ENCODE assay signal across 8 cellular contexts in genomic region chr19:17234911-17235617, GRCh38. TPM values are rescaled to one million over a fixed set of nuclear protein-coding genes. Genes with fewer than 3 reads are reported as not detected.
DNase-seq lines count a peak whose midpoint lies in the region; ATAC-seq and TF ChIP-seq lines count a peak whose summit lies in the region.

No MANE protein-coding gene starts in this region.

- peak overlapping the region; percentile 37 for H3K9ac ChIP-seq in fibroblast of lung (ENCODE audit: insufficient read depth, low read length)

- H4K20me1 ChIP-seq in fibroblast of lung (ENCODE audit: control insufficient read depth, extremely low read depth, insufficient read depth, low read length), result no peaks in the 10 kb centered on the region

- peak; percentile 50 for ATAC-seq in HG02852 (IDR thresholded peaks at IDR 0.05; ENCODE audit: unreplicated experiment)
- peak; percentile 65 for ATAC-seq in aorta (ENCODE audit: low FRiP score)

- H3K4me3 ChIP-seq in GM12865 (ENCODE audit: low read depth, low read length) (peak overlapping the region; percentile 86), fibroblast of lung (replicated peaks in 1 of 4; ENCODE audit: control extremely low read depth in 1 of 4, insufficient read depth in 1 of 4, low read depth in 3 of 4, low read length in 4 of 4) (peak overlapping the region; percentile 60 to 66 (median 62)), neutrophil (ENCODE audit: low read depth in 1 of 2, low read length in 1 of 2) (peak overlapping the region; percentile 65 to 71), aorta (ENCODE audit: low read length in 2 of 2) (peak overlapping the region in 1 of 2 donors; percentile 17)

- 23 to 32% methylated on average over 35 to 36 of the region's 36 CpGs for WGBS in aorta, 2 donors

- H3K4me2 ChIP-seq in fibroblast of lung (ENCODE audit: extremely low read depth, insufficient read depth, low read length), result peak overlapping the region; percentile 99

- H3K9me3 ChIP-seq in fibroblast of lung (ENCODE audit: control insufficient read depth, insufficient read depth, low read depth, low read length) (no peaks in the 10 kb centered on the region), neutrophil (no peaks in the 10 kb centered on the region), aorta (ENCODE audit: control insufficient read depth, low read length) (no peaks in the 10 kb centered on the region)

- TF ChIP-seq CTCF in GM12865 (IDR thresholded peaks at IDR 0.05; ENCODE audit: insufficient read depth, low read depth, low read length, missing control alignments) (no peak), fibroblast of lung (conservative IDR thresholded peaks at IDR 0.05 in 1 of 2, IDR thresholded peaks at IDR 0.05 in 1 of 2; ENCODE audit: low read depth in 1 of 2, low read length in 2 of 2) (no peak), neutrophil (IDR thresholded peaks at IDR 0.05) (no peak)

- intact Hi-C loops in aorta (cut with DNase I), result no loop called here

- H3K27me3 ChIP-seq in fibroblast of lung (ENCODE audit: control insufficient read depth, insufficient read depth, low read length) (no peaks in the 10 kb centered on the region), neutrophil (no peaks in the 10 kb centered on the region), aorta (ENCODE audit: control insufficient read depth in 1 of 2, insufficient read depth in 2 of 2, low read length in 1 of 2) (no peaks in the 10 kb centered on the region)

- H3K27ac ChIP-seq in fibroblast of lung (ENCODE audit: insufficient read depth, low read length) (peak overlapping the region; percentile 27), neutrophil (peak overlapping the region; percentile 58), aorta (ENCODE audit: low read depth in 1 of 2, low read length in 2 of 2) (peak overlapping the region in 1 of 2 donors; percentile 25)

- H3K4me1 ChIP-seq in fibroblast of lung (ENCODE audit: control insufficient read depth, extremely low read depth, insufficient read depth, low read length) (peaks cover 9% of the 10 kb centered on the region), neutrophil (ENCODE audit: control insufficient read depth in 1 of 2, insufficient read depth in 1 of 2, low read depth in 1 of 2, low read length in 1 of 2) (peaks cover 11 to 16% of the 10 kb centered on the region in 2 experiments), aorta (ENCODE audit: control insufficient read depth in 1 of 2, insufficient read depth in 2 of 2, low read length in 2 of 2) (peaks cover 0 to 3% of the 10 kb centered on the region in 2 donors)

- H3K79me2 ChIP-seq in fibroblast of lung (ENCODE audit: control insufficient read depth, insufficient read depth, low read length), result peaks cover 12% of the 10 kb centered on the region

- no peak overlapping the region for H2AFZ ChIP-seq in fibroblast of lung (ENCODE audit: low read length)

- DNase-seq in GM12865 (ENCODE audit: low read depth), result peak; percentile 71
- peak; percentile 86 for DNase-seq in NCI-H82 treated with DMSO at 0.1 percent for 48 hours (lab: John Stamatoyannopoulos, UW; ENCODE audit: unreplicated experiment)
- peak; percentile 72 for DNase-seq in activated T-cell treated with anti-CD3 and anti-CD28 coated beads, Interleukin-2, amount 50 U/mL, for 1 hour
- DNase-seq in fibroblast of lung (ENCODE audit: low read depth in 2 of 2), result peak; percentile 37 to 50
- peak in 1 of 2 donors; percentile 72 for DNase-seq in aorta
- DNase-seq in retina, result no peak

- H3K36me3 ChIP-seq in fibroblast of lung (ENCODE audit: control insufficient read depth, insufficient read depth, low read length), result peaks cover 15% of the 10 kb centered on the region
- H3K36me3 ChIP-seq in neutrophil, result no peaks in the 10 kb centered on the region
- no peaks in the 10 kb centered on the region for H3K36me3 ChIP-seq in aorta (ENCODE audit: control insufficient read depth in 1 of 2, insufficient read depth in 2 of 2, low read length in 1 of 2)

RNA-seq across cellular contexts. Expression of gene OCEL1, which starts 9.0 kb away (rescaled TPM):
- total RNA-seq in fibroblast of lung (2.6 and 4.6 TPM in 2 replicates), aorta (10 to 100 TPM; 10.2 to 23.0 TPM)
- polyA plus RNA-seq in fibroblast of lung (4.5 and 8.8 TPM in 2 replicates), aorta (10 to 100 TPM; 26.1 to 26.2 TPM)
- 18.7 and 20.4 TPM in 2 replicates for polyA plus RNA-seq in fibroblast of lung (2012)
- polyA minus RNA-seq in fibroblast of lung (ENCODE audit: low replicate concordance), result 14.2 and 15.9 TPM in 2 replicates

RNA-seq across cellular contexts. Expression of gene NR2F6, which starts 10.7 kb away (rescaled TPM):
- total RNA-seq in fibroblast of lung, result 37.0 and 42.4 TPM in 2 replicates
- polyA plus RNA-seq in fibroblast of lung, result 9.6 and 10.4 TPM in 2 replicates
- 18.4 and 27.7 TPM in 2 replicates for polyA plus RNA-seq in fibroblast of lung (2012)
- polyA minus RNA-seq in fibroblast of lung (ENCODE audit: low replicate concordance), result 22.1 and 22.8 TPM in 2 replicates
- total RNA-seq in aorta, result 10 to 100 TPM; 23.1 to 27.7 TPM
- polyA plus RNA-seq in aorta, result 10 to 100 TPM; 10.4 to 19.9 TPM

RNA-seq across cellular contexts. Expression of gene USE1, which starts 19.9 kb away (rescaled TPM):
- 23.8 and 26.5 TPM in 2 replicates for total RNA-seq in fibroblast of lung
- polyA plus RNA-seq in fibroblast of lung, result 25.8 and 27.1 TPM in 2 replicates
- 33.5 and 33.7 TPM in 2 replicates for polyA plus RNA-seq in fibroblast of lung (2012)
- 10.8 and 17.7 TPM in 2 replicates for polyA minus RNA-seq in fibroblast of lung (ENCODE audit: low replicate concordance)
- 10 to 100 TPM; 18.7 to 24.0 TPM for total RNA-seq in aorta
- 10 to 100 TPM; 47.3 to 75.2 TPM for polyA plus RNA-seq in aorta

RNA-seq across cellular contexts. Expression of gene USHBP1, which starts 29.5 kb away (rescaled TPM):
- under 0.01 TPM in 1 of 2 replicates, not detected in the other for total RNA-seq in fibroblast of lung
- polyA plus RNA-seq in fibroblast of lung, result not detected in 2 replicates
- not detected in 2 replicates for polyA plus RNA-seq in fibroblast of lung (2012)
- not detected in 2 replicates for polyA minus RNA-seq in fibroblast of lung (ENCODE audit: low replicate concordance)
- total RNA-seq in aorta, result 10 to 100 TPM in 1 of 2 donors, 1 to 10 TPM in 1; 4.6 to 12.8 TPM
- under 1 TPM; 0.13 to 0.61 TPM for polyA plus RNA-seq in aorta

RNA-seq across cellular contexts. Expression of gene BABAM1, which starts 32.2 kb away (rescaled TPM):
- total RNA-seq in fibroblast of lung, result 74.3 and 79.4 TPM in 2 replicates
- 68.8 and 81.2 TPM in 2 replicates for polyA plus RNA-seq in fibroblast of lung
- polyA plus RNA-seq in fibroblast of lung (2012), result 80.0 and 94.8 TPM in 2 replicates
- 47.8 and 87.1 TPM in 2 replicates for polyA minus RNA-seq in fibroblast of lung (ENCODE audit: low replicate concordance)
- 10 to 100 TPM; 55.8 to 63.2 TPM for total RNA-seq in aorta
- polyA plus RNA-seq in aorta, result 100 to 1,000 TPM in 1 of 2 donors, 10 to 100 TPM in 1; 83.6 to 102 TPM
